In the genomic region with DNA sequence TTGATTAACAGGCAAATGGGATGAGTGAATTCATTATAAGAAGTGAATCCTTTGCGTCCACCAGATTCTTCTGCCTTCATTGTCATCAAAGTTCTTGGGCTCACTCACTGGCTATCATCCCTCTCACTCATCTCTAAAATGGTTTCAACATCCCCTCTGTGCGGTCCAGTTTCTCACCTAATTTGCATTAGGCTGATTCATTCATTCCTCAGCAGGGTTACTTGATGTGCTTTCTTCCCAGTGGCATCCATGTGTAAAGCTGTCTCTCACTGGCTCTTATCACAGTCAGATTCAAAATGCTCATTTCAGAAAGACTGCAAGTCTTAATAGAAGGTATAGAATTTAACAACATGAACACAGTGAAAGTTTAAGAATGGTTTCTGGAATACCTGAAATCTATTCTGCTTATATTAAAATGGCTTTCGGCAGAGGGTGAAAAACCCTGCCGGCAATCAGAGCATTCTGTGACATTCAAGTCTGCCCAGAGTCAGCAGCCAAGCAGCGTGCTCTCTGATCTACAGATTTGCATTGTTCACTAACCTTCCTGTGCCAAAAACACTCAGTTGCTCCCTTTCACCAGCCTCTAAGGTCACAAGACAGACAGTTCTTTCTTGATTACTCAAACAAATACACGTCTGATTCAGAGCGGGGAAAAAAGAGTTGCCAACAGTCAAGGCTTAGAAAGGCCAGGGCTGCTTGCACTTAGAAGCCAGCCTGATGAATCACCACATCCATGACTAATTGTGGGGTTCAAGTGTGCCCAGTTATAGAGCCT, we compare ENCODE assay signal across 9 cellular contexts.
DNase-seq lines count a peak whose midpoint lies in the region; ATAC-seq and TF ChIP-seq lines count a peak whose summit lies in the region.
"Had no signal": no experiment of that assay in that cellular context is flagged by ENCODE, and none has a peak within 500 bp of the region (broad histone marks: within the 10 kb centered on the region; RNA-seq: fewer than 3 reads in every experiment).

No MANE protein-coding gene starts in this region.

- no peak for TF ChIP-seq CTCF in AG09319 (IDR thresholded peaks at IDR 0.05; ENCODE audit: low read depth, low read length)
- no peak for TF ChIP-seq CTCF in spleen (IDR thresholded peaks at IDR 0.05 in 8 of 11, conservative IDR thresholded peaks at IDR 0.05 in 3 of 11)

- intact Hi-C loops in activated T-helper 2 cell treated with anti-CD3 and anti-CD28 coated beads, Interferon-gamma antibody, Interleukin-2, Interleukin-4, amounts not matched to agents 10 μg/mL and 5 μg/mL and 100 μg/mL, durations not matched to agents 14 hours and 24 hours and 36 hours (cut with micrococcal nuclease): no loop called here
- intact Hi-C loops in right cardiac atrium (cut with DNase I): loop anchor here in 1 of 4 donors (5.0 kb wide), 1 partner anchor 45 kb away; no protein-coding TSS in a partner anchor
- intact Hi-C loops in spleen (cut with DNase I; ENCODE audit: low total_unique reads): no loop called here

- H3K4me1 ChIP-seq in right cardiac atrium (ENCODE audit: control insufficient read depth, insufficient read depth, low read length) (peaks cover 2% of the 10 kb centered on the region), spleen (peaks cover 0 to 18% (median 2%) of the 10 kb centered on the region in 6 donors)

- H3K4me3 Mint-ChIP-seq in activated T-helper 2 cell treated with anti-CD3 and anti-CD28 coated beads, Interferon-gamma antibody, Interleukin-2, Interleukin-4, amounts not matched to agents 10 μg/mL and 5 μg/mL and 100 μg/mL, durations not matched to agents 14 hours and 24 hours and 36 hours (ENCODE audit: low read depth): no peak overlapping the region

- H3K27me3 Mint-ChIP-seq in activated T-helper 2 cell treated with anti-CD3 and anti-CD28 coated beads, Interferon-gamma antibody, Interleukin-2, Interleukin-4, amounts not matched to agents 10 μg/mL and 5 μg/mL and 100 μg/mL, durations not matched to agents 14 hours and 24 hours and 36 hours (ENCODE audit: low read depth): peaks cover 8% of the 10 kb centered on the region

- 33% methylated on average over 7 of the region's 7 CpGs for WGBS in right cardiac atrium
- WGBS in spleen, 5 donors: 47 to 75% (median 57%) methylated on average over 7 of the region's 7 CpGs

- peak overlapping the region; percentile 73 for H3K27ac ChIP-seq in right cardiac atrium (ENCODE audit: low read length)
- peak overlapping the region in 7 of 8 donors; percentile 24 to 59 (median 43) for H3K27ac ChIP-seq in spleen

- no peak for TF ChIP-seq POLR2A in spleen (IDR thresholded peaks at IDR 0.05)

- H3K9me3 ChIP-seq in right cardiac atrium (ENCODE audit: control insufficient read depth, low read length) (no peaks in the 10 kb centered on the region), spleen (no peaks in the 10 kb centered on the region)

- peak; percentile 93 for DNase-seq in AG09319 (ENCODE audit: extremely low read depth, low read depth)
- no peak for DNase-seq in activated T-helper 2 cell treated with anti-CD3 and anti-CD28 coated beads, Interferon-gamma antibody, Interleukin-2, Interleukin-4, amounts not matched to agents 10 μg/mL and 5 μg/mL and 100 μg/mL, durations not matched to agents 14 hours and 24 hours and 36 hours (ENCODE audit: low spot score)
- DNase-seq in right cardiac atrium: peak; percentile 9 to 57 (median 43)
- no peak for DNase-seq in spleen
- no peak for DNase-seq in NCI-H82 treated with DMSO at 0.1 percent for 48 hours (lab: John Stamatoyannopoulos, UW; ENCODE audit: unreplicated experiment)
- no peak for DNase-seq in 8988T
- DNase-seq: naive B cell had no signal

- no peaks in the 10 kb centered on the region for H3K36me3 ChIP-seq in spleen

- no peaks in the 10 kb centered on the region for H3K9me3 Mint-ChIP-seq in activated T-helper 2 cell treated with anti-CD3 and anti-CD28 coated beads, Interferon-gamma antibody, Interleukin-2, Interleukin-4, amounts not matched to agents 10 μg/mL and 5 μg/mL and 100 μg/mL, durations not matched to agents 14 hours and 24 hours and 36 hours

- H3K4me3 ChIP-seq in right cardiac atrium (ENCODE audit: low read length) (no peak overlapping the region), spleen (no peak overlapping the region)

- peaks cover 12% of the 10 kb centered on the region for H3K4me1 Mint-ChIP-seq in activated T-helper 2 cell treated with anti-CD3 and anti-CD28 coated beads, Interferon-gamma antibody, Interleukin-2, Interleukin-4, amounts not matched to agents 10 μg/mL and 5 μg/mL and 100 μg/mL, durations not matched to agents 14 hours and 24 hours and 36 hours (ENCODE audit: low read depth)
- H3K4me1 Mint-ChIP-seq: naive B cell had no signal

- no peaks in the 10 kb centered on the region for H3K36me3 Mint-ChIP-seq in activated T-helper 2 cell treated with anti-CD3 and anti-CD28 coated beads, Interferon-gamma antibody, Interleukin-2, Interleukin-4, amounts not matched to agents 10 μg/mL and 5 μg/mL and 100 μg/mL, durations not matched to agents 14 hours and 24 hours and 36 hours (ENCODE audit: low read depth)
- H3K36me3 Mint-ChIP-seq: naive B cell had no signal

- peak overlapping the region; percentile 63 for H3K27ac Mint-ChIP-seq in activated T-helper 2 cell treated with anti-CD3 and anti-CD28 coated beads, Interferon-gamma antibody, Interleukin-2, Interleukin-4, amounts not matched to agents 10 μg/mL and 5 μg/mL and 100 μg/mL, durations not matched to agents 14 hours and 24 hours and 36 hours
- H3K27ac Mint-ChIP-seq: naive B cell had no signal

- ATAC-seq in GM19324 (IDR thresholded peaks at IDR 0.05; ENCODE audit: low FRiP score, unreplicated experiment): peak; percentile 81
- ATAC-seq in HG03175 (IDR thresholded peaks at IDR 0.05; ENCODE audit: unreplicated experiment): peak; percentile 94
- peak; percentile 93 to 98 for ATAC-seq in right cardiac atrium

- H3K27me3 ChIP-seq in right cardiac atrium (ENCODE audit: control insufficient read depth, insufficient read depth): no peaks in the 10 kb centered on the region
- no peaks in the 10 kb centered on the region for H3K27me3 ChIP-seq in spleen (replicated peaks in 1 of 7)

Comparison
In these comparisons a context has a peak if more than half of its experiments do, and no peak if none do; other contexts are left out.
1. DNase-seq: peak in AG09319 (single experiment) and right cardiac atrium (3 of 3); none in activated T-helper 2 cell treated with anti-CD3 and anti-CD28 coated beads, Interferon-gamma antibody, Interleukin-2, Interleukin-4, amounts not matched to agents 10 μg/mL and 5 μg/mL and 100 μg/mL, durations not matched to agents 14 hours and 24 hours and 36 hours (single experiment), spleen (single experiment), NCI-H82 treated with DMSO at 0.1 percent for 48 hours (single experiment) and 8988T (single experiment).
2. Peak in every context shown above with its lines, with median percentiles within 50 percentile points of each other: ATAC-seq.